ENCODE assay signal across 22 cellular contexts in the genomic region with DNA sequence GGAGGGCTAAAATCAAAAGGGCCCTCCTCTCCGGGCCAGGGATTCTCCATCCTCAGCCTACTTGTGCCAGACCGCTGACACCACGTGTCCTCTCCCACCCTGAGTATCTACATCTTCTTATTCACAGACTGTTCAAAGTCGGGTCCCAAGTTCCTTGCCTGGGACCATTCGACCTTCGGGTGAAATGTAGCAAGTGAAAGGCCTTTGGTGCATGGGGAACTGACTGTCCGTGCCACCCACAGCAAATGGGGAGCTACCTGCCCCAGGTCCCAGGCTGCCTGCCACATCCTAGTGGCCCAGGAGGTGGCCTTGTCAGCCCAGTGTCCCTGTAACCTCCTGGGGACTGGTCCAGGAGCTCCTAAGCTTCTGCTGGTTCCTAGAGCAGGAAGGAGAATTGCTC.
"Had no signal": no experiment of that assay in that cellular context is flagged by ENCODE, and none has a peak within 500 bp of the region (broad histone marks: within the 10 kb centered on the region; RNA-seq: fewer than 3 reads in every experiment).

No MANE protein-coding gene starts in this region.

- ATAC-seq: activated CD8-positive, alpha-beta T cell treated with anti-CD3 and anti-CD28 coated beads, Interleukin-2, amount 10 ng/mL, durations not matched to agents 7 days and 5 days; T-cell had no signal

- H3K36me3 ChIP-seq: adrenal gland had no signal

- H3K27ac ChIP-seq: adrenal gland, SK-N-MC, VCaP had no signal

- H3K4me1 ChIP-seq: adrenal gland had no signal

- H3K4me3 ChIP-seq: adrenal gland, SK-N-MC had no signal

- H3K9me3 ChIP-seq: adrenal gland had no signal

- DNase-seq: activated CD4-positive, alpha-beta T cell treated with anti-CD3 and anti-CD28 coated beads for 4 hours; activated CD4-positive, alpha-beta T cell treated with anti-CD3 and anti-CD28 coated beads, Interleukin-2, amount 50 U/mL, for 4 hours; activated CD8-positive, alpha-beta T cell treated with anti-CD3 and anti-CD28 coated beads, Interleukin-2, amount 10 ng/mL, durations not matched to agents 7 days and 5 days; activated gamma-delta T cell treated with Interleukin-2 at 50 U/mL for 16 hours; activated naive CD4-positive, alpha-beta T cell treated with anti-CD3 and anti-CD28 coated beads, Interleukin-2, amount 50 U/mL, for 16 hours; activated naive CD8-positive, alpha-beta T cell treated with anti-CD3 and anti-CD28 coated beads, Interleukin-2, amount 10 ng/mL, durations not matched to agents 7 days and 5 days; activated T-cell treated with anti-CD3 and anti-CD28 coated beads, Interleukin-2, amount 50 U/mL, for 24 hours; adrenal gland; anterior cingulate cortex; caudate nucleus; KG1; NCI-H1048; NCI-H1930; NCI-H2171; NCI-H226; NCI-H526; NCI-H82; T-cell; T-helper 2 cell; T1000 had no signal
